Comparison of ENCODE assay signal across 20 cellular contexts in the genomic region with DNA sequence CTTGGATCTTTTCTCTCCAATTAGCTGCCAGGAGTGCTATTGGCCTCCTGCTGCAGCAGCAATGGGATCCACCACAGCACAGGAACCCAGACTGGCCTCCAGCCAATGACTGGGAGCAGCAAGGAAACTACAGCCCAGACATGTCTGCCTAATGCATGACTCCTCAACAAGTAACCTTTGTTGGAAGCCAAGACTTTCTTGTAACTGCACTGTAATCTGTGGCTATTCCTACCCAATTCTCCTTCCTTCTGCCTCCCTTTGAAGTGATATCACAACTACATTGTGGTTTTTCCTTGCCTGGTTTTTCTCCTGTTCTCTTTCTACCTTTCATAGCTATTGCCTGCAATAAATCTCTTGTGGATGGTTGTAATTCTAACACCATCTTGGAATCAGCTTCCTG. TPM values are rescaled to one million over a fixed set of nuclear protein-coding genes. Genes with fewer than 3 reads are reported as not detected.
A peak's percentile ranks its signal among the peaks of the same experiment; 100 is the strongest.
DNase-seq lines count a peak whose midpoint lies in the region; ATAC-seq and TF ChIP-seq lines count a peak whose summit lies in the region.
"Had no signal": no experiment of that assay in that cellular context is flagged by ENCODE, and none has a peak within 500 bp of the region (broad histone marks: within the 10 kb centered on the region; RNA-seq: fewer than 3 reads in every experiment).

No MANE protein-coding gene starts in this region.

- CTCF ChIA-PET in activated CD4-positive, alpha-beta T cell treated with anti-CD3 and anti-CD28 coated beads for 36 hours (lab: Charles Lee): no interaction called here

- POLR2A ChIA-PET in activated CD4-positive, alpha-beta T cell treated with anti-CD3 and anti-CD28 coated beads for 36 hours (lab: Charles Lee): no interaction called here

- no peak for ATAC-seq in activated CD4-positive, alpha-beta T cell treated with anti-CD3 and anti-CD28 coated beads for 36 hours
- ATAC-seq: activated T-cell treated with anti-CD3 and anti-CD28 coated beads, Interleukin-2, amount 50 U/mL, for 4 hours had no signal

- H3K4me3 Mint-ChIP-seq in HFFc6 (no peak overlapping the region), chondrocyte (ENCODE audit: unreplicated experiment) (no peak overlapping the region)
- H3K4me3 Mint-ChIP-seq in activated CD4-positive, alpha-beta T cell treated with anti-CD3 and anti-CD28 coated beads for 36 hours: no peak overlapping the region
- no peak overlapping the region for H3K4me3 Mint-ChIP-seq in activated T-cell treated with anti-CD3 and anti-CD28 coated beads, Interleukin-2, amount 50 U/mL, for 24 hours
- H3K4me3 Mint-ChIP-seq: activated CD4-positive, alpha-beta T cell treated with anti-CD3 and anti-CD28 coated beads, Interleukin-2, amount 10 ng/mL, durations not matched to agents 24 days and 14 days; activated T-cell treated with anti-CD3 and anti-CD28 coated beads, Interleukin-2, amount 50 U/mL, for 4 hours; IgD-negative memory B cell; naive B cell; T-helper 2 cell treated with Interferon-gamma antibody and Interleukin-4, amounts not matched to agents 5 μg/mL and 100 μg/mL, for 36 hours; type B pancreatic cell had no signal

- H3K9me3 Mint-ChIP-seq in HFFc6 (no peaks in the 10 kb centered on the region), chondrocyte (ENCODE audit: low read depth) (no peaks in the 10 kb centered on the region)
- no peaks in the 10 kb centered on the region for H3K9me3 Mint-ChIP-seq in activated CD4-positive, alpha-beta T cell treated with anti-CD3 and anti-CD28 coated beads for 36 hours (ENCODE audit: low read depth)
- H3K9me3 Mint-ChIP-seq in activated T-cell treated with anti-CD3 and anti-CD28 coated beads, Interleukin-2, amount 50 U/mL, for 24 hours: no peaks in the 10 kb centered on the region
- H3K9me3 Mint-ChIP-seq: activated CD4-positive, alpha-beta T cell treated with anti-CD3 and anti-CD28 coated beads, Interleukin-2, amount 10 ng/mL, durations not matched to agents 24 days and 14 days; activated T-cell treated with anti-CD3 and anti-CD28 coated beads, Interleukin-2, amount 50 U/mL, for 4 hours; T-helper 2 cell treated with Interferon-gamma antibody and Interleukin-4, amounts not matched to agents 5 μg/mL and 100 μg/mL, for 36 hours; type B pancreatic cell had no signal

- H3K4me1 Mint-ChIP-seq in HFFc6 (ENCODE audit: low read depth): peaks cover 9% of the 10 kb centered on the region
- H3K4me1 Mint-ChIP-seq in activated CD4-positive, alpha-beta T cell treated with anti-CD3 and anti-CD28 coated beads for 36 hours: no peaks in the 10 kb centered on the region
- no peaks in the 10 kb centered on the region for H3K4me1 Mint-ChIP-seq in activated T-cell treated with anti-CD3 and anti-CD28 coated beads, Interleukin-2, amount 50 U/mL, for 24 hours (ENCODE audit: low read depth)
- H3K4me1 Mint-ChIP-seq in chondrocyte (ENCODE audit: low read depth): peaks cover 5% of the 10 kb centered on the region
- H3K4me1 Mint-ChIP-seq: activated CD4-positive, alpha-beta T cell treated with anti-CD3 and anti-CD28 coated beads, Interleukin-2, amount 10 ng/mL, durations not matched to agents 24 days and 14 days; IgD-negative memory B cell; naive B cell had no signal

- intact Hi-C loops in activated CD4-positive, alpha-beta T cell treated with anti-CD3 and anti-CD28 coated beads for 36 hours (cut with DNase I, micrococcal nuclease): no loop called here

- H3K36me3 Mint-ChIP-seq in HFFc6 (ENCODE audit: low read depth) (no peaks in the 10 kb centered on the region), chondrocyte (ENCODE audit: low read depth) (no peaks in the 10 kb centered on the region)
- no peaks in the 10 kb centered on the region for H3K36me3 Mint-ChIP-seq in activated CD4-positive, alpha-beta T cell treated with anti-CD3 and anti-CD28 coated beads for 36 hours (ENCODE audit: low read depth)
- H3K36me3 Mint-ChIP-seq in activated T-cell treated with anti-CD3 and anti-CD28 coated beads, Interleukin-2, amount 50 U/mL, for 24 hours (ENCODE audit: low read depth): no peaks in the 10 kb centered on the region
- H3K36me3 Mint-ChIP-seq: IgD-negative memory B cell, naive B cell, type B pancreatic cell had no signal

- no peak overlapping the region for H3K4me3 ChIP-seq in AG10803 (ENCODE audit: low read length)
- H3K4me3 ChIP-seq: adrenal gland, heart right ventricle had no signal

- peak; percentile 19 for DNase-seq in AG10803 (ENCODE audit: low read depth)
- peak; percentile 43 for DNase-seq in HFFc6
- peak; percentile 86 for DNase-seq in astrocyte of the hippocampus (ENCODE audit: low read depth, low spot score)
- peak; percentile 77 for DNase-seq in iris pigment epithelial cell (ENCODE audit: low read depth)
- no peak for DNase-seq in activated CD4-positive, alpha-beta T cell treated with anti-CD3 and anti-CD28 coated beads for 36 hours
- DNase-seq in activated T-cell treated with anti-CD3 and anti-CD28 coated beads, Interleukin-2, amount 50 U/mL, for 24 hours: no peak
- DNase-seq in activated naive CD4-positive, alpha-beta T cell treated with anti-CD3 and anti-CD28 coated beads, Interleukin-2, amount 50 U/mL, for 16 hours: no peak
- DNase-seq in chondrocyte (ENCODE audit: low spot score): no peak
- DNase-seq: activated CD4-positive, alpha-beta T cell treated with anti-CD3 and anti-CD28 coated beads, Interleukin-2, amount 10 ng/mL, durations not matched to agents 24 days and 14 days; activated T-cell treated with anti-CD3 and anti-CD28 coated beads, Interleukin-2, amount 50 U/mL, for 4 hours; heart right ventricle; naive B cell; NCI-H1105 treated with DMSO at 0.1 percent for 48 hours; NCI-H526 treated with DMSO at 0.1 percent for 48 hours; retina; stimulated activated CD4-positive, alpha-beta T cell treated with anti-CD3 and anti-CD28 coated beads, Interleukin-2, amount 100 ng/mL, for 48 hours had no signal

- TF ChIP-seq CTCF in AG10803 (conservative IDR thresholded peaks at IDR 0.05; ENCODE audit: low read length) (no peak), HFFc6 (IDR thresholded peaks at IDR 0.05) (no peak), chondrocyte (IDR thresholded peaks at IDR 0.05) (no peak)

- no peak overlapping the region; the same call in 1 of the 2 replicates for H3K27ac Mint-ChIP-seq in HFFc6
- H3K27ac Mint-ChIP-seq in activated CD4-positive, alpha-beta T cell treated with anti-CD3 and anti-CD28 coated beads for 36 hours: no peak overlapping the region
- H3K27ac Mint-ChIP-seq in activated T-cell treated with anti-CD3 and anti-CD28 coated beads, Interleukin-2, amount 50 U/mL, for 24 hours: no peak overlapping the region
- H3K27ac Mint-ChIP-seq in chondrocyte (ENCODE audit: unreplicated experiment): no peak overlapping the region
- H3K27ac Mint-ChIP-seq: activated CD4-positive, alpha-beta T cell treated with anti-CD3 and anti-CD28 coated beads, Interleukin-2, amount 10 ng/mL, durations not matched to agents 24 days and 14 days; IgD-negative memory B cell; naive B cell; T-helper 2 cell treated with Interferon-gamma antibody and Interleukin-4, amounts not matched to agents 5 μg/mL and 100 μg/mL, for 36 hours; type B pancreatic cell had no signal

- H3K27me3 Mint-ChIP-seq in HFFc6 (ENCODE audit: insufficient read depth): peaks cover 2% of the 10 kb centered on the region; the same call in 1 of the 2 replicates
- H3K27me3 Mint-ChIP-seq in activated CD4-positive, alpha-beta T cell treated with anti-CD3 and anti-CD28 coated beads for 36 hours: peaks cover 2% of the 10 kb centered on the region
- H3K27me3 Mint-ChIP-seq in activated T-cell treated with anti-CD3 and anti-CD28 coated beads, Interleukin-2, amount 50 U/mL, for 24 hours: peaks cover 9% of the 10 kb centered on the region
- no peaks in the 10 kb centered on the region for H3K27me3 Mint-ChIP-seq in chondrocyte (ENCODE audit: low read depth)
- H3K27me3 Mint-ChIP-seq: naive B cell, type B pancreatic cell had no signal

RNA-seq across cellular contexts. Expression of a gene that starts 39.8 kb away (rescaled TPM):
- under 1 TPM in 4 of 6 experiments, not detected in 2; 0.30 to 0.43 (median 0.38) TPM for total RNA-seq in HFFc6 (2021; fragmentation: NEBNext Ultra II Directional; extraction: Animal tissue kit (Norgen Biotek cat#: 25700))
- 1 to 10 TPM in 1 of 2 experiments, under 1 TPM in 1; 0.85 to 1.3 TPM for total RNA-seq in activated CD4-positive, alpha-beta T cell treated with anti-CD3 and anti-CD28 coated beads for 36 hours
- total RNA-seq in chondrocyte: 3.1 to 5.0 TPM (median 3.9 TPM) in 3 replicates

Comparison
In these comparisons a context has a peak if more than half of its experiments do, and no peak if none do; other contexts are left out.
1. DNase-seq: peak in AG10803 (single experiment), HFFc6 (single experiment), astrocyte of the hippocampus (single experiment) and iris pigment epithelial cell (single experiment); none in activated CD4-positive, alpha-beta T cell treated with anti-CD3 and anti-CD28 coated beads for 36 hours (single experiment), activated T-cell treated with anti-CD3 and anti-CD28 coated beads, Interleukin-2, amount 50 U/mL, for 24 hours (single experiment), activated naive CD4-positive, alpha-beta T cell treated with anti-CD3 and anti-CD28 coated beads, Interleukin-2, amount 50 U/mL, for 16 hours (single experiment) and chondrocyte (single experiment).